In genomic region chr22:47808236-47808845, GRCh38 we compare ENCODE assay signal across 32 cellular contexts.
"Had no signal": no experiment of that assay in that cellular context is flagged by ENCODE, and none has a peak within 500 bp of the region (broad histone marks: within the 10 kb centered on the region; RNA-seq: fewer than 3 reads in every experiment).

No MANE protein-coding gene starts in this region.

- H3K4me3 Mint-ChIP-seq: activated CD4-positive, alpha-beta T cell treated with anti-CD3 and anti-CD28 coated beads for 36 hours; activated CD8-positive, alpha-beta T cell treated with anti-CD3 and anti-CD28 coated beads for 36 hours; activated naive CD4-positive, alpha-beta T cell treated with anti-CD3 and anti-CD28 coated beads for 36 hours; activated naive CD8-positive, alpha-beta T cell; activated T-helper 17 cell treated with anti-CD3 and anti-CD28 coated beads, Interleukin-2, amount 50 U/mL, for 72 hours; brain; T-cell had no signal

- DNase-seq: activated CD4-positive, alpha-beta T cell treated with anti-CD3 and anti-CD28 coated beads for 36 hours; activated CD8-positive, alpha-beta T cell treated with anti-CD3 and anti-CD28 coated beads for 36 hours; activated gamma-delta T cell; activated naive CD4-positive, alpha-beta T cell treated with anti-CD3 and anti-CD28 coated beads for 36 hours; activated T-cell treated with anti-CD3 and anti-CD28 coated beads for 4 hours; activated T-cell treated with anti-CD3 and anti-CD28 coated beads, Interleukin-2, amount 50 U/mL, for 48 hours; amygdala; Kasumi-1; KBM-7; NCI-H1105 treated with DMSO at 0.1 percent for 48 hours; NCI-H1436 treated with DMSO at 0.1 percent for 48 hours; NCI-H187 treated with DMSO at 0.1 percent for 48 hours; NCI-H2081 treated with DMSO at 0.1 percent for 48 hours; NCI-H2171; NCI-H2227 treated with DMSO at 0.1 percent for 48 hours; NCI-H446 treated with DMSO at 0.1 percent for 48 hours; NCI-H526; NCI-H82; OCI-M1; RPMI8226; T-cell; T-helper 2 cell; T1000 had no signal

- H3K4me1 Mint-ChIP-seq: activated CD4-positive, alpha-beta T cell treated with anti-CD3 and anti-CD28 coated beads for 36 hours; activated T-helper 17 cell treated with anti-CD3 and anti-CD28 coated beads, Interleukin-2, amount 50 U/mL, for 72 hours; T-cell had no signal

- ATAC-seq: activated CD4-positive, alpha-beta T cell treated with anti-CD3 and anti-CD28 coated beads for 36 hours; activated CD8-positive, alpha-beta T cell treated with anti-CD3 and anti-CD28 coated beads for 36 hours; activated T-helper 17 cell treated with anti-CD3 and anti-CD28 coated beads, Interleukin-2, amount 50 U/mL, for 72 hours; Panc1; Right ventricle myocardium inferior; T-cell had no signal

- H3K4me3 ChIP-seq: SK-N-MC had no signal

- H3K36me3 Mint-ChIP-seq: activated naive CD8-positive, alpha-beta T cell; brain; T-cell had no signal

- FAIRE-seq: astrocyte, TTC549 had no signal

- H3K27ac ChIP-seq: SK-N-MC, VCaP had no signal

- H3K9me3 Mint-ChIP-seq: activated CD8-positive, alpha-beta T cell treated with anti-CD3 and anti-CD28 coated beads for 36 hours; activated naive CD4-positive, alpha-beta T cell treated with anti-CD3 and anti-CD28 coated beads for 36 hours; activated T-helper 17 cell treated with anti-CD3 and anti-CD28 coated beads, Interleukin-2, amount 50 U/mL, for 72 hours; T-cell had no signal

- H3K27ac Mint-ChIP-seq: activated CD4-positive, alpha-beta T cell treated with anti-CD3 and anti-CD28 coated beads for 36 hours; activated CD8-positive, alpha-beta T cell treated with anti-CD3 and anti-CD28 coated beads for 36 hours; activated naive CD4-positive, alpha-beta T cell treated with anti-CD3 and anti-CD28 coated beads for 36 hours; activated naive CD8-positive, alpha-beta T cell; activated T-helper 17 cell treated with anti-CD3 and anti-CD28 coated beads, Interleukin-2, amount 50 U/mL, for 72 hours; T-cell had no signal
